ENCODE assay signal across 21 cellular contexts in the genomic region with DNA sequence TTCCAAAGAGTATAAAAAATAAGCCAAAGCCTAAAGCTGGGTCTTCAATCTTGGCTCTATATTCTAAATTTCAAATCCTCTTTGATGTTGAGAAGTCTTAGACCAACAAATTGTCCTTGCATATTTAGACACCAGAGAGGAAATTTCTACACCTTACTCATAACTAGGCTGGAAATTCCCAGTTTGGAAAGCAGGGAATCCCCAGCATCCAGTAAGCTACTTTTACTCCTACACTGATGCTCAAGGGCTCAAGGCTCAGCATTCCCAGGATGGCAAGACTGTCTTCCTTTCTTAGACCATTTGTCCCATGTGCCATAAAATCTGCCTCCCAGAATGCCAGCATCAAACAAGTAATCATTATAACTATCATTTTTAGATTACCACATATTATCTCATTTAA.
"Had no signal": no experiment of that assay in that cellular context is flagged by ENCODE, and none has a peak within 500 bp of the region (broad histone marks: within the 10 kb centered on the region; RNA-seq: fewer than 3 reads in every experiment).

No MANE protein-coding gene starts in this region.

- H3K9me3 Mint-ChIP-seq: activated B cell treated with CpG ODN at 0.5 μM for 24 hours; activated CD4-positive, alpha-beta T cell treated with anti-CD3 and anti-CD28 coated beads, Interleukin-2, amount 10 ng/mL, durations not matched to agents 24 days and 14 days; central memory CD8-positive, alpha-beta T cell; T-cell had no signal

- H3K36me3 ChIP-seq: adrenal gland, MG63 had no signal

- H3K4me1 Mint-ChIP-seq: activated B cell treated with CpG ODN at 0.5 μM for 24 hours; activated CD4-positive, alpha-beta T cell treated with anti-CD3 and anti-CD28 coated beads, Interleukin-2, amount 10 ng/mL, durations not matched to agents 24 days and 14 days; activated naive CD8-positive, alpha-beta T cell treated with anti-CD3 and anti-CD28 coated beads, Interleukin-2, amount 10 ng/mL, durations not matched to agents 7 days and 5 days; central memory CD8-positive, alpha-beta T cell had no signal

- H3K4me3 Mint-ChIP-seq: activated B cell treated with CpG ODN at 0.5 μM for 24 hours; activated CD4-positive, alpha-beta T cell treated with anti-CD3 and anti-CD28 coated beads, Interleukin-2, amount 10 ng/mL, durations not matched to agents 24 days and 14 days; activated naive CD8-positive, alpha-beta T cell treated with anti-CD3 and anti-CD28 coated beads, Interleukin-2, amount 10 ng/mL, durations not matched to agents 7 days and 5 days; central memory CD8-positive, alpha-beta T cell; T-cell had no signal

- H3K27me3 Mint-ChIP-seq: central memory CD8-positive, alpha-beta T cell had no signal

- H3K4me3 ChIP-seq: adrenal gland, MG63, SK-N-MC had no signal

- H3K27me3 ChIP-seq: adrenal gland, MG63 had no signal

- DNase-seq: activated B cell treated with CpG ODN at 0.5 μM for 24 hours; activated CD4-positive, alpha-beta T cell treated with anti-CD3 and anti-CD28 coated beads for 1 hour; activated CD4-positive, alpha-beta T cell treated with anti-CD3 and anti-CD28 coated beads, Interleukin-2, amount 10 ng/mL, durations not matched to agents 24 days and 14 days; activated CD4-positive, alpha-beta T cell treated with anti-CD3 and anti-CD28 coated beads, Interleukin-2, amount 50 U/mL, for 48 hours; activated naive CD4-positive, alpha-beta T cell treated with anti-CD3 and anti-CD28 coated beads, Interleukin-2, amount 50 U/mL, for 16 hours; activated naive CD8-positive, alpha-beta T cell treated with anti-CD3 and anti-CD28 coated beads, Interleukin-2, amount 10 ng/mL, durations not matched to agents 7 days and 5 days; activated T-cell treated with anti-CD3 and anti-CD28 coated beads, Interleukin-2, amount 50 U/mL, for 48 hours; adrenal gland; anterior cingulate cortex; MG63; NCI-H1105; NCI-H1436; NCI-H1694 treated with DMSO at 0.1 percent for 48 hours; NCI-H2029 treated with DMSO at 0.1 percent for 48 hours; NCI-H510A treated with DMSO at 0.1 percent for 48 hours; NK-92 treated with Interleukin-12 subunit alpha and Interleukin-12 subunit beta, amount 100 ng/mL, for 24 hours; T-cell; T-helper 2 cell; T1000 had no signal

- H3K27ac ChIP-seq: adrenal gland, SK-N-MC had no signal

- ATAC-seq: T-cell had no signal

- H3K4me1 ChIP-seq: adrenal gland had no signal

- H3K9me3 ChIP-seq: adrenal gland, MG63 had no signal

- H3K27ac Mint-ChIP-seq: activated B cell treated with CpG ODN at 0.5 μM for 24 hours; activated CD4-positive, alpha-beta T cell treated with anti-CD3 and anti-CD28 coated beads, Interleukin-2, amount 10 ng/mL, durations not matched to agents 24 days and 14 days; activated naive CD8-positive, alpha-beta T cell treated with anti-CD3 and anti-CD28 coated beads, Interleukin-2, amount 10 ng/mL, durations not matched to agents 7 days and 5 days; T-cell had no signal

- H3K36me3 Mint-ChIP-seq: activated naive CD8-positive, alpha-beta T cell treated with anti-CD3 and anti-CD28 coated beads, Interleukin-2, amount 10 ng/mL, durations not matched to agents 7 days and 5 days; T-cell had no signal
